2 cellular contexts compared by ENCODE assay signal in the genomic region with DNA sequence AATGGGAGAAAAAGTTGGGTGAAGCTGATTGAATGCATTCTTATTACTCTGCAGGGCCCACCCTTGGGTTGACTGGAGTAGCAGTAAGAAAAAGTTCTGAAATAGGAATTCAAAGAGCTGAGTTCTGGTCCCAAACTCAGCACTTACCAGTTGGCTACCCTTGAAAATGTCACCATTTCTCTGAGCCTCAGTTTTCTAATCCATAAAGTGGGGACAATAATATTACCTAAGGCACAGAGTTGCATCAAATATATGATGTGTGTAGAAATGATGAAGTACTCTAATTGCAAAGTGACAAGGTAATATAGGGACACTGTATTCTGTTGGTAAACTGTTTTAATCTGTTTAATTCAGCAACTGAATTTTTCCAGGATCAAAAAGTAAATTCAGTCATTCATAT.
TF ChIP-seq lines count a peak whose summit lies in the region.

No MANE protein-coding gene starts in this region.

TF ChIP-seq in GM23338, 12 proteins besides CTCF, POLR2A, EP300 and RAD21:
- TF ChIP-seq, protein P1, sequence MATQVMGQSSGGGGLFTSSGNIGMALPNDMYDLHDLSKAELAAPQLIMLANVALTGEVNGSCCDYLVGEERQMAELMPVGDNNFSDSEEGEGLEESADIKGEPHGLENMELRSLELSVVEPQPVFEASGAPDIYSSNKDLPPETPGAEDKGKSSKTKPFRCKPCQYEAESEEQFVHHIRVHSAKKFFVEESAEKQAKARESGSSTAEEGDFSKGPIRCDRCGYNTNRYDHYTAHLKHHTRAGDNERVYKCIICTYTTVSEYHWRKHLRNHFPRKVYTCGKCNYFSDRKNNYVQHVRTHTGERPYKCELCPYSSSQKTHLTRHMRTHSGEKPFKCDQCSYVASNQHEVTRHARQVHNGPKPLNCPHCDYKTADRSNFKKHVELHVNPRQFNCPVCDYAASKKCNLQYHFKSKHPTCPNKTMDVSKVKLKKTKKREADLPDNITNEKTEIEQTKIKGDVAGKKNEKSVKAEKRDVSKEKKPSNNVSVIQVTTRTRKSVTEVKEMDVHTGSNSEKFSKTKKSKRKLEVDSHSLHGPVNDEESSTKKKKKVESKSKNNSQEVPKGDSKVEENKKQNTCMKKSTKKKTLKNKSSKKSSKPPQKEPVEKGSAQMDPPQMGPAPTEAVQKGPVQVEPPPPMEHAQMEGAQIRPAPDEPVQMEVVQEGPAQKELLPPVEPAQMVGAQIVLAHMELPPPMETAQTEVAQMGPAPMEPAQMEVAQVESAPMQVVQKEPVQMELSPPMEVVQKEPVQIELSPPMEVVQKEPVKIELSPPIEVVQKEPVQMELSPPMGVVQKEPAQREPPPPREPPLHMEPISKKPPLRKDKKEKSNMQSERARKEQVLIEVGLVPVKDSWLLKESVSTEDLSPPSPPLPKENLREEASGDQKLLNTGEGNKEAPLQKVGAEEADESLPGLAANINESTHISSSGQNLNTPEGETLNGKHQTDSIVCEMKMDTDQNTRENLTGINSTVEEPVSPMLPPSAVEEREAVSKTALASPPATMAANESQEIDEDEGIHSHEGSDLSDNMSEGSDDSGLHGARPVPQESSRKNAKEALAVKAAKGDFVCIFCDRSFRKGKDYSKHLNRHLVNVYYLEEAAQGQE (IDR thresholded peaks at IDR 0.05; ENCODE audit: unreplicated experiment) = no peak
- TF ChIP-seq POLR2AphosphoS5 (IDR thresholded peaks at IDR 0.05; ENCODE audit: low read depth) (no peak), JUNB (IDR thresholded peaks at IDR 0.05; ENCODE audit: unreplicated experiment) (no peak)
TF ChIP-seq in GM23338: peak in this region for 0.

TF ChIP-seq in H1, 55 proteins besides CTCF, POLR2A, EP300 and RAD21:
- no peak for TF ChIP-seq RFX5 (IDR thresholded peaks at IDR 0.05; ENCODE audit: borderline replicate concordance, low read depth, low read length)
- no peak for TF ChIP-seq KDM5A (IDR thresholded peaks at IDR 0.05; ENCODE audit: low read length)
- TF ChIP-seq KDM1A (IDR thresholded peaks at IDR 0.05; ENCODE audit: borderline replicate concordance, low read length) = peak; percentile 54; the same call in 1 of the 2 replicates
